Comparison of ENCODE assay signal across 1 cellular context in the genomic region with DNA sequence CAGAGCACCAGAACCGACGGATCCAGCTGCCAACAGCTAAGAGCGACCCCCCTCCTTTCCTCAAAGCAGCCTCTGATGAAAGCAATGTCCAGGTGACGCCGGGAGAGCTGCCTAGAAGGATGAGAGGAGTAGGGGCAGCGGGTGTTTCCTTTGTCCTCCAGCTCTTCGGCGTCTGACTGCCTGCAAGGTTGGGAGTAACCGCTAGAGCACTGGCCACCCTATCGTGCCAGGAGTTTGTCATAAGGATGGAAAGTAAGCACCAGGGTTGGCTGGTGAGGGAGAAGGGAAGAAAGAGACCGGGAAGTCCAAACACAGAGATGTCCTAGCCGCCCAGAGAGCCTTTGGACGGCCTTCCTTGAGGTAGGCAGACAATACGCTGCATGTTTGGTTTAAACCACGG.
TF ChIP-seq lines count a peak whose summit lies in the region.

No MANE protein-coding gene starts in this region.

TF ChIP-seq in GM23338, 12 proteins besides CTCF, POLR2A, EP300 and RAD21 (continued from another document):
- TF ChIP-seq, protein P1, sequence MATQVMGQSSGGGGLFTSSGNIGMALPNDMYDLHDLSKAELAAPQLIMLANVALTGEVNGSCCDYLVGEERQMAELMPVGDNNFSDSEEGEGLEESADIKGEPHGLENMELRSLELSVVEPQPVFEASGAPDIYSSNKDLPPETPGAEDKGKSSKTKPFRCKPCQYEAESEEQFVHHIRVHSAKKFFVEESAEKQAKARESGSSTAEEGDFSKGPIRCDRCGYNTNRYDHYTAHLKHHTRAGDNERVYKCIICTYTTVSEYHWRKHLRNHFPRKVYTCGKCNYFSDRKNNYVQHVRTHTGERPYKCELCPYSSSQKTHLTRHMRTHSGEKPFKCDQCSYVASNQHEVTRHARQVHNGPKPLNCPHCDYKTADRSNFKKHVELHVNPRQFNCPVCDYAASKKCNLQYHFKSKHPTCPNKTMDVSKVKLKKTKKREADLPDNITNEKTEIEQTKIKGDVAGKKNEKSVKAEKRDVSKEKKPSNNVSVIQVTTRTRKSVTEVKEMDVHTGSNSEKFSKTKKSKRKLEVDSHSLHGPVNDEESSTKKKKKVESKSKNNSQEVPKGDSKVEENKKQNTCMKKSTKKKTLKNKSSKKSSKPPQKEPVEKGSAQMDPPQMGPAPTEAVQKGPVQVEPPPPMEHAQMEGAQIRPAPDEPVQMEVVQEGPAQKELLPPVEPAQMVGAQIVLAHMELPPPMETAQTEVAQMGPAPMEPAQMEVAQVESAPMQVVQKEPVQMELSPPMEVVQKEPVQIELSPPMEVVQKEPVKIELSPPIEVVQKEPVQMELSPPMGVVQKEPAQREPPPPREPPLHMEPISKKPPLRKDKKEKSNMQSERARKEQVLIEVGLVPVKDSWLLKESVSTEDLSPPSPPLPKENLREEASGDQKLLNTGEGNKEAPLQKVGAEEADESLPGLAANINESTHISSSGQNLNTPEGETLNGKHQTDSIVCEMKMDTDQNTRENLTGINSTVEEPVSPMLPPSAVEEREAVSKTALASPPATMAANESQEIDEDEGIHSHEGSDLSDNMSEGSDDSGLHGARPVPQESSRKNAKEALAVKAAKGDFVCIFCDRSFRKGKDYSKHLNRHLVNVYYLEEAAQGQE (IDR thresholded peaks at IDR 0.05; ENCODE audit: unreplicated experiment), result no peak
- TF ChIP-seq, protein P2, sequence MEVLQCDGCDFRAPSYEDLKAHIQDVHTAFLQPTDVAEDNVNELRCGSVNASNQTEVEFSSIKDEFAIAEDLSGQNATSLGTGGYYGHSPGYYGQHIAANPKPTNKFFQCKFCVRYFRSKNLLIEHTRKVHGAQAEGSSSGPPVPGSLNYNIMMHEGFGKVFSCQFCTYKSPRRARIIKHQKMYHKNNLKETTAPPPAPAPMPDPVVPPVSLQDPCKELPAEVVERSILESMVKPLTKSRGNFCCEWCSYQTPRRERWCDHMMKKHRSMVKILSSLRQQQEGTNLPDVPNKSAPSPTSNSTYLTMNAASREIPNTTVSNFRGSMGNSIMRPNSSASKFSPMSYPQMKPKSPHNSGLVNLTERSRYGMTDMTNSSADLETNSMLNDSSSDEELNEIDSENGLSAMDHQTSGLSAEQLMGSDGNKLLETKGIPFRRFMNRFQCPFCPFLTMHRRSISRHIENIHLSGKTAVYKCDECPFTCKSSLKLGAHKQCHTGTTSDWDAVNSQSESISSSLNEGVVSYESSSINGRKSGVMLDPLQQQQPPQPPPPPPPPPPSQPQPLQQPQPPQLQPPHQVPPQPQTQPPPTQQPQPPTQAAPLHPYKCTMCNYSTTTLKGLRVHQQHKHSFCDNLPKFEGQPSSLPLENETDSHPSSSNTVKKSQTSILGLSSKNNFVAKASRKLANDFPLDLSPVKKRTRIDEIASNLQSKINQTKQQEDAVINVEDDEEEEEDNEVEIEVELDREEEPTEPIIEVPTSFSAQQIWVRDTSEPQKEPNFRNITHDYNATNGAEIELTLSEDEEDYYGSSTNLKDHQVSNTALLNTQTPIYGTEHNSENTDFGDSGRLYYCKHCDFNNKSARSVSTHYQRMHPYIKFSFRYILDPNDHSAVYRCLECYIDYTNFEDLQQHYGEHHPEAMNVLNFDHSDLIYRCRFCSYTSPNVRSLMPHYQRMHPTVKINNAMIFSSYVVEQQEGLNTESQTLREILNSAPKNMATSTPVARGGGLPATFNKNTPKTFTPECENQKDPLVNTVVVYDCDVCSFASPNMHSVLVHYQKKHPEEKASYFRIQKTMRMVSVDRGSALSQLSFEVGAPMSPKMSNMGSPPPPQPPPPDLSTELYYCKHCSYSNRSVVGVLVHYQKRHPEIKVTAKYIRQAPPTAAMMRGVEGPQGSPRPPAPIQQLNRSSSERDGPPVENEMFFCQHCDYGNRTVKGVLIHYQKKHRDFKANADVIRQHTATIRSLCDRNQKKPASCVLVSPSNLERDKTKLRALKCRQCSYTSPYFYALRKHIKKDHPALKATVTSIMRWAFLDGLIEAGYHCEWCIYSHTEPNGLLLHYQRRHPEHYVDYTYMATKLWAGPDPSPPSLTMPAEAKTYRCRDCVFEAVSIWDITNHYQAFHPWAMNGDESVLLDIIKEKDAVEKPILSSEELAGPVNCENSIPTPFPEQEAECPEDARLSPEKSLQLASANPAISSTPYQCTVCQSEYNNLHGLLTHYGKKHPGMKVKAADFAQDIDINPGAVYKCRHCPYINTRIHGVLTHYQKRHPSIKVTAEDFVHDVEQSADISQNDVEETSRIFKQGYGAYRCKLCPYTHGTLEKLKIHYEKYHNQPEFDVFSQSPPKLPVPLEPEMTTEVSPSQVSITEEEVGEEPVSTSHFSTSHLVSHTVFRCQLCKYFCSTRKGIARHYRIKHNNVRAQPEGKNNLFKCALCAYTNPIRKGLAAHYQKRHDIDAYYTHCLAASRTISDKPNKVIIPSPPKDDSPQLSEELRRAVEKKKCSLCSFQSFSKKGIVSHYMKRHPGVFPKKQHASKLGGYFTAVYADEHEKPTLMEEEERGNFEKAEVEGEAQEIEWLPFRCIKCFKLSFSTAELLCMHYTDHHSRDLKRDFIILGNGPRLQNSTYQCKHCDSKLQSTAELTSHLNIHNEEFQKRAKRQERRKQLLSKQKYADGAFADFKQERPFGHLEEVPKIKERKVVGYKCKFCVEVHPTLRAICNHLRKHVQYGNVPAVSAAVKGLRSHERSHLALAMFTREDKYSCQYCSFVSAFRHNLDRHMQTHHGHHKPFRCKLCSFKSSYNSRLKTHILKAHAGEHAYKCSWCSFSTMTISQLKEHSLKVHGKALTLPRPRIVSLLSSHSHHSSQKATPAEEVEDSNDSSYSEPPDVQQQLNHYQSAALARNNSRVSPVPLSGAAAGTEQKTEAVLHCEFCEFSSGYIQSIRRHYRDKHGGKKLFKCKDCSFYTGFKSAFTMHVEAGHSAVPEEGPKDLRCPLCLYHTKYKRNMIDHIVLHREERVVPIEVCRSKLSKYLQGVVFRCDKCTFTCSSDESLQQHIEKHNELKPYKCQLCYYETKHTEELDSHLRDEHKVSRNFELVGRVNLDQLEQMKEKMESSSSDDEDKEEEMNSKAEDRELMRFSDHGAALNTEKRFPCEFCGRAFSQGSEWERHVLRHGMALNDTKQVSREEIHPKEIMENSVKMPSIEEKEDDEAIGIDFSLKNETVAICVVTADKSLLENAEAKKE (CRISPR knock-in tag; IDR thresholded peaks at IDR 0.05), result no peak
- TF ChIP-seq NANOG (IDR thresholded peaks at IDR 0.05; ENCODE audit: borderline replicate concordance) (no peak), ZNF114 (CRISPR knock-in tag; IDR thresholded peaks at IDR 0.05) (no peak), STAT1 (IDR thresholded peaks at IDR 0.05; ENCODE audit: unreplicated experiment) (no peak)
- TF ChIP-seq, protein P3, sequence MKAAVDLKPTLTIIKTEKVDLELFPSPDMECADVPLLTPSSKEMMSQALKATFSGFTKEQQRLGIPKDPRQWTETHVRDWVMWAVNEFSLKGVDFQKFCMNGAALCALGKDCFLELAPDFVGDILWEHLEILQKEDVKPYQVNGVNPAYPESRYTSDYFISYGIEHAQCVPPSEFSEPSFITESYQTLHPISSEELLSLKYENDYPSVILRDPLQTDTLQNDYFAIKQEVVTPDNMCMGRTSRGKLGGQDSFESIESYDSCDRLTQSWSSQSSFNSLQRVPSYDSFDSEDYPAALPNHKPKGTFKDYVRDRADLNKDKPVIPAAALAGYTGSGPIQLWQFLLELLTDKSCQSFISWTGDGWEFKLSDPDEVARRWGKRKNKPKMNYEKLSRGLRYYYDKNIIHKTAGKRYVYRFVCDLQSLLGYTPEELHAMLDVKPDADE (IDR thresholded peaks at IDR 0.05), result no peak
